In the genomic region with DNA sequence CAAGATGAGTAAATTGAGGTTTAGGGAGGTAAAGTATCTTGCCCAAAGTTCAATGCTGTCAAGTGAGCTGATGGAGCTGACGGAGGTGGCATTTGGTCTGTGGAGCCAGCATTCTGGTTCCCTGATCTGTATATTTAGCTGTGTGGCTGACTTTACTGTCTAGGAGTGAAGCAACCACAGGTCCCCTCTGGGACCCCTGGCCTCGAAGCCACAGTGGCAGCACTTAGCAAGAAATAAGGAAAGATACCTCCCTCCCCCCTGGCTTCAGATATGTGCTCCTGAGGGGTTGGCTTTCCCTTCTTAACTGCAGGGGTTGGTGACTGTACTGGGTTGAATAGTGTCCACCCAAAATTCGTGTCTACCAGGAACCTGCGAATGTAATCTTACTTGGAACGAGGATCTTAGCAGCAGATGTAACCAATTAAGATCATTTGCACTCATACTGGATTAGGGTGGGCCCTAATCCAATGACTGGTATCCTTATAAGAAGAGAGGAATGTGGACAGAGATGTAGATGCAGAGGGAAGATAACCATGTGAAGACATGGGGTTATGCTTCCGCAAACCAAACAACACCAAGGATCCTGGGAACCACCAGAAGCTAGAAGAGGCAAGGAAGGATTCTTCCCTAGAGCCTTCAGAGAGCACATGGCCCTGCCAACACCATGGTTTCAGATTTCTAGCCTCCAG, we compare ENCODE assay signal across 17 cellular contexts. TPM values are rescaled to one million over a fixed set of nuclear protein-coding genes. Genes with fewer than 3 reads are reported as not detected.
DNase-seq lines count a peak whose midpoint lies in the region; ATAC-seq and TF ChIP-seq lines count a peak whose summit lies in the region.
"Had no signal": no experiment of that assay in that cellular context is flagged by ENCODE, and none has a peak within 500 bp of the region (broad histone marks: within the 10 kb centered on the region; RNA-seq: fewer than 3 reads in every experiment).

No MANE protein-coding gene starts in this region.

- H3K4me1 Mint-ChIP-seq in activated T-cell treated with anti-CD3 and anti-CD28 coated beads, Interleukin-2, amount 50 U/mL, for 4 hours (ENCODE audit: low read depth) = peaks cover 26% of the 10 kb centered on the region
- H3K4me1 Mint-ChIP-seq in activated T-cell treated with anti-CD3 and anti-CD28 coated beads, Interleukin-2, amount 50 U/mL, for 24 hours (ENCODE audit: low read depth) = peaks cover 27% of the 10 kb centered on the region
- peaks cover 26 to 29% (median 26%) of the 10 kb centered on the region in 3 donors for H3K4me1 Mint-ChIP-seq in T-cell

- CTCF ChIA-PET in T-cell (lab: Charles Lee) = interaction anchor here in 1 of 2 donors (0.8 to 1.1 kb wide), 3 partner anchors 23 to 76 kb away, joined by 3 read pairs; no protein-coding TSS in a partner anchor

- no peak overlapping the region for H3K27ac Mint-ChIP-seq in activated T-cell treated with anti-CD3 and anti-CD28 coated beads, Interleukin-2, amount 50 U/mL, for 24 hours
- no peak overlapping the region for H3K27ac Mint-ChIP-seq in T-cell
- H3K27ac Mint-ChIP-seq: activated CD4-positive, alpha-beta T cell treated with anti-CD3 and anti-CD28 coated beads for 36 hours; activated naive CD8-positive, alpha-beta T cell treated with anti-CD3 and anti-CD28 coated beads, Interleukin-2, amount 10 ng/mL, durations not matched to agents 7 days and 5 days; GM23338 had no signal

- H3K4me3 ChIP-seq in foreskin fibroblast (ENCODE audit: low read depth in 1 of 2, low read length in 2 of 2) (no peak overlapping the region), psoas muscle (no peak overlapping the region)
- H3K4me3 ChIP-seq: GM23338, SK-N-MC had no signal

- H3K4me3 Mint-ChIP-seq in activated T-cell treated with anti-CD3 and anti-CD28 coated beads, Interleukin-2, amount 50 U/mL, for 4 hours = peak overlapping the region; percentile 4
- H3K4me3 Mint-ChIP-seq in activated T-cell treated with anti-CD3 and anti-CD28 coated beads, Interleukin-2, amount 50 U/mL, for 24 hours = no peak overlapping the region
- H3K4me3 Mint-ChIP-seq in T-cell = peak overlapping the region; percentile 47 to 52 (median 50)
- H3K4me3 Mint-ChIP-seq: activated CD4-positive, alpha-beta T cell treated with anti-CD3 and anti-CD28 coated beads for 36 hours; activated naive CD8-positive, alpha-beta T cell treated with anti-CD3 and anti-CD28 coated beads, Interleukin-2, amount 10 ng/mL, durations not matched to agents 7 days and 5 days; GM23338 had no signal

- peaks cover 8% of the 10 kb centered on the region for H3K9me3 ChIP-seq in psoas muscle

- no peaks in the 10 kb centered on the region for H3K27me3 ChIP-seq in psoas muscle (ENCODE audit: insufficient read depth in 3 of 3, low read length in 2 of 3)

- H3K36me3 Mint-ChIP-seq in activated T-cell treated with anti-CD3 and anti-CD28 coated beads, Interleukin-2, amount 50 U/mL, for 4 hours (ENCODE audit: insufficient read depth) = no peaks in the 10 kb centered on the region
- H3K36me3 Mint-ChIP-seq in activated T-cell treated with anti-CD3 and anti-CD28 coated beads, Interleukin-2, amount 50 U/mL, for 24 hours (ENCODE audit: low read depth) = no peaks in the 10 kb centered on the region
- peaks cover 4% of the 10 kb centered on the region for H3K36me3 Mint-ChIP-seq in T-cell

- ATAC-seq in activated T-cell treated with anti-CD3 and anti-CD28 coated beads, Interleukin-2, amount 50 U/mL, for 4 hours = no peak
- no peak for ATAC-seq in T-cell (replicated peaks in 1 of 4)
- peak in 1 of 4 donors; percentile 24 for ATAC-seq in psoas muscle
- no peak for ATAC-seq in HG03045 (IDR thresholded peaks at IDR 0.05; ENCODE audit: unreplicated experiment)
- ATAC-seq in left colon = no peak
- ATAC-seq: activated CD4-positive, alpha-beta T cell treated with anti-CD3 and anti-CD28 coated beads for 36 hours; GM23338 had no signal

- H3K9me3 Mint-ChIP-seq in activated T-cell treated with anti-CD3 and anti-CD28 coated beads, Interleukin-2, amount 50 U/mL, for 4 hours = peaks cover 3% of the 10 kb centered on the region
- H3K9me3 Mint-ChIP-seq in activated T-cell treated with anti-CD3 and anti-CD28 coated beads, Interleukin-2, amount 50 U/mL, for 24 hours = peaks cover 2% of the 10 kb centered on the region
- H3K9me3 Mint-ChIP-seq in T-cell = peaks cover 1 to 11% (median 8%) of the 10 kb centered on the region in 3 donors

- DNase-seq in activated T-cell treated with anti-CD3 and anti-CD28 coated beads, Interleukin-2, amount 50 U/mL, for 4 hours = no peak
- DNase-seq in activated T-cell treated with anti-CD3 and anti-CD28 coated beads, Interleukin-2, amount 50 U/mL, for 24 hours = no peak
- DNase-seq in T-cell = no peak
- peak; percentile 25 to 69 for DNase-seq in foreskin fibroblast
- DNase-seq in psoas muscle = no peak
- DNase-seq in activated gamma-delta T cell (lab: John Stamatoyannopoulos, UW) = no peak
- no peak for DNase-seq in left colon
- DNase-seq: activated CD4-positive, alpha-beta T cell treated with anti-CD3 and anti-CD28 coated beads for 36 hours; activated naive CD8-positive, alpha-beta T cell treated with anti-CD3 and anti-CD28 coated beads, Interleukin-2, amount 10 ng/mL, durations not matched to agents 7 days and 5 days; caudate nucleus; effector memory CD4-positive, alpha-beta T cell; foreskin melanocyte; NCI-H2029 treated with DMSO at 0.1 percent for 48 hours; NCI-H748 treated with DMSO at 0.1 percent for 48 hours had no signal

- TF ChIP-seq CTCF in foreskin fibroblast (IDR thresholded peaks at IDR 0.05; ENCODE audit: low read depth, low read length) (no peak), psoas muscle (IDR thresholded peaks at IDR 0.05) (no peak)

- H3K4me1 ChIP-seq in psoas muscle = peaks cover 26% of the 10 kb centered on the region

- POLR2A ChIA-PET in T-cell (lab: Charles Lee) = interaction anchor here (0.5 to 0.6 kb wide), 2 partner anchors 28 to 119 kb away, joined by 3 to 4 read pairs; no protein-coding TSS in a partner anchor

- H3K27me3 Mint-ChIP-seq in activated T-cell treated with anti-CD3 and anti-CD28 coated beads, Interleukin-2, amount 50 U/mL, for 4 hours (ENCODE audit: low read depth) = peaks cover 9% of the 10 kb centered on the region
- H3K27me3 Mint-ChIP-seq in activated T-cell treated with anti-CD3 and anti-CD28 coated beads, Interleukin-2, amount 50 U/mL, for 24 hours = peaks cover 8% of the 10 kb centered on the region
- peaks cover 0 to 7% of the 10 kb centered on the region in 2 donors for H3K27me3 Mint-ChIP-seq in T-cell

- H3K36me3 ChIP-seq in psoas muscle (ENCODE audit: insufficient read depth in 1 of 2, low read depth in 1 of 2) = no peaks in the 10 kb centered on the region

- 67 to 76% (median 75%) methylated on average over 6 of the region's 6 CpGs for WGBS in psoas muscle, 3 donors

- intact Hi-C loops in psoas muscle (cut with DNase I) (no loop called here), left colon (cut with DNase I, micrococcal nuclease) (no loop called here)

- peak overlapping the region; percentile 54 for H3K27ac ChIP-seq in psoas muscle
- H3K27ac ChIP-seq: SK-N-MC had no signal

RNA-seq across cellular contexts. Expression of a gene that starts 2.0 kb away (rescaled TPM):
- 10 to 100 TPM in 2 of 3 donors, 1 to 10 TPM in 1; 9.8 to 13.3 (median 11.6) TPM for total RNA-seq in activated T-cell treated with anti-CD3 and anti-CD28 coated beads, Interleukin-2, amount 50 U/mL, for 4 hours
- total RNA-seq in T-cell = 10 to 100 TPM in 4 of 5 donors, 1 to 10 TPM in 1; 9.0 to 12.6 (median 11.8) TPM
- 10 to 100 TPM; 10.5 to 16.6 (median 14.0) TPM for total RNA-seq in psoas muscle
- 10 to 100 TPM in 1 of 3 donors, 1 to 10 TPM in 2; 5.8 to 14.9 (median 6.0) TPM for polyA plus RNA-seq in psoas muscle
- total RNA-seq in left colon = 10 to 100 TPM; 67.6 to 84.7 TPM

RNA-seq across cellular contexts. Expression of a gene that starts 42.2 kb away (rescaled TPM):
- total RNA-seq in activated T-cell treated with anti-CD3 and anti-CD28 coated beads, Interleukin-2, amount 50 U/mL, for 4 hours = under 1 TPM in 2 of 3 donors, not detected in 1; 0.08 to 0.29 TPM
- total RNA-seq in T-cell = under 1 TPM in 3 of 5 donors, not detected in 2; 0.16 to 0.58 (median 0.23) TPM
- 10 to 100 TPM; 24.1 to 40.8 (median 25.8) TPM for total RNA-seq in psoas muscle
- polyA plus RNA-seq in psoas muscle = 10 to 100 TPM; 10.8 to 22.8 (median 13.9) TPM
- total RNA-seq in left colon = 100 to 1,000 TPM; 188 to 214 TPM
- total RNA-seq: activated CD4-positive, alpha-beta T cell treated with anti-CD3 and anti-CD28 coated beads for 36 hours; activated naive CD8-positive, alpha-beta T cell treated with anti-CD3 and anti-CD28 coated beads, Interleukin-2, amount 10 ng/mL, durations not matched to agents 7 days and 5 days had no signal
- polyA plus RNA-seq: GM23338 had no signal

RNA-seq across cellular contexts. Expression of a gene that starts 57.3 kb away (rescaled TPM):
- 10 to 100 TPM; 13.5 to 16.5 (median 15.3) TPM for total RNA-seq in activated T-cell treated with anti-CD3 and anti-CD28 coated beads, Interleukin-2, amount 50 U/mL, for 4 hours
- total RNA-seq in T-cell (100 to 1,000 TPM in 2 of 5 donors, 10 to 100 TPM in 3; 31.7 to 480 (median 38.4) TPM), psoas muscle (10 to 100 TPM in 3 of 4 donors, 1 to 10 TPM in 1; 8.0 to 12.8 (median 11.5) TPM), left colon (10 to 100 TPM in 1 of 2 donors, 1 to 10 TPM in 1; 9.0 to 10.7 TPM)
- polyA plus RNA-seq in psoas muscle = 1 to 10 TPM; 5.5 to 9.6 (median 6.8) TPM

Comparison
In these comparisons a context has a peak if more than half of its experiments do, and no peak if none do; other contexts are left out.
1. DNase-seq: peak in foreskin fibroblast (2 of 2); none in activated T-cell treated with anti-CD3 and anti-CD28 coated beads, Interleukin-2, amount 50 U/mL, for 4 hours (single experiment), activated T-cell treated with anti-CD3 and anti-CD28 coated beads, Interleukin-2, amount 50 U/mL, for 24 hours (single experiment), T-cell (0 of 34), psoas muscle (0 of 2), activated gamma-delta T cell (single experiment) and left colon (0 of 2).
2. RNA of a gene that starts 42.2 kb away (total RNA-seq): 188 to 214 TPM in left colon and 24.1 to 40.8 TPM in psoas muscle; 0.16 to 0.58 TPM in T-cell and 0.08 to 0.29 TPM in activated T-cell treated with anti-CD3 and anti-CD28 coated beads, Interleukin-2, amount 50 U/mL, for 4 hours; every median in the first group is over 10 times any median in the second.